Comparison of ENCODE assay signal across 14 cellular contexts in the genomic region with DNA sequence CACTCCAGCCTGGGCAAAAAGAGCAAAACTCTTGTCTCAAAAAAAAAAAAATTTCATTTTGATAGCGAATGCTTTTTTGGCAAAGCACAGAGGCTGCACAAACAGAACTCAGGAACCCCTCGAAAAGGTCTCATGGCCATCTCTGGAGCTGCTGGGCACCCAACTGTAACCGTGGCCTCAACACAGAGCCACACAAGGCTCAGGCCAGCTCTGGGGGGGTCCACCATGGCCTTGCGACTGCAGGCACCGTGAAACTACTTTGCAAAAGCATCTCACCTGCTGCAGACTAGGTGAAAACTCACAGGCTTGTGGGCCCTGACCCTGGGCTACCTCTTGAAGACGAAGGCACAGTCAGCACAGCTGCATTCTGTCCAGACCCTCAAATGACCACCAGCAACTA. TPM values are rescaled to one million over a fixed set of nuclear protein-coding genes. Genes with fewer than 3 reads are reported as not detected.
DNase-seq lines count a peak whose midpoint lies in the region; ATAC-seq and TF ChIP-seq lines count a peak whose summit lies in the region.
"Had no signal": no experiment of that assay in that cellular context is flagged by ENCODE, and none has a peak within 500 bp of the region (broad histone marks: within the 10 kb centered on the region; RNA-seq: fewer than 3 reads in every experiment).

No MANE protein-coding gene starts in this region.

- H3K4me3 Mint-ChIP-seq in progenitor cell of endocrine pancreas (ENCODE audit: low read depth): no peak overlapping the region

- no peaks in the 10 kb centered on the region for H3K36me3 Mint-ChIP-seq in progenitor cell of endocrine pancreas (ENCODE audit: insufficient read depth)

- no peaks in the 10 kb centered on the region for H3K27me3 Mint-ChIP-seq in progenitor cell of endocrine pancreas
- H3K27me3 Mint-ChIP-seq: CD8-positive, alpha-beta memory T cell had no signal

- H3K9me3 ChIP-seq in right cardiac atrium (ENCODE audit: control insufficient read depth, low read length) (no peaks in the 10 kb centered on the region), right atrium auricular region (no peaks in the 10 kb centered on the region), esophagus (ENCODE audit: control insufficient read depth in 2 of 2, insufficient read depth in 1 of 2, low read depth in 1 of 2, low read length in 1 of 2) (no peaks in the 10 kb centered on the region)
- H3K9me3 ChIP-seq: BLaER1 had no signal

- no peaks in the 10 kb centered on the region for H3K27me3 ChIP-seq in right cardiac atrium (ENCODE audit: control insufficient read depth, insufficient read depth)
- no peaks in the 10 kb centered on the region for H3K27me3 ChIP-seq in right atrium auricular region
- H3K27me3 ChIP-seq in esophagus (ENCODE audit: control insufficient read depth in 1 of 2, insufficient read depth in 2 of 2, low read length in 2 of 2): no peaks in the 10 kb centered on the region
- H3K27me3 ChIP-seq: BLaER1 had no signal

- H3K36me3 ChIP-seq in right atrium auricular region (peaks cover 15% of the 10 kb centered on the region), esophagus (ENCODE audit: control insufficient read depth in 2 of 2, insufficient read depth in 2 of 2, low read length in 1 of 2) (peaks cover 0 to 10% of the 10 kb centered on the region in 2 donors)

- H3K4me1 Mint-ChIP-seq in progenitor cell of endocrine pancreas (ENCODE audit: low read depth): no peaks in the 10 kb centered on the region

- no peak overlapping the region for H3K4me3 ChIP-seq in right cardiac atrium (ENCODE audit: low read length)
- no peak overlapping the region for H3K4me3 ChIP-seq in right atrium auricular region
- no peak overlapping the region for H3K4me3 ChIP-seq in esophagus (ENCODE audit: low read depth in 1 of 2, low read length in 2 of 2)
- H3K4me3 ChIP-seq: BLaER1 had no signal

- TF ChIP-seq POLR2A in erythroblast (IDR thresholded peaks at IDR 0.05; ENCODE audit: low read length): no peak

- ATAC-seq in right cardiac atrium: no peak

- DNase-seq in right cardiac atrium (peak in 2 of 3 donors; percentile 4 to 9), right atrium auricular region (ENCODE audit: low spot score) (no peak), progenitor cell of endocrine pancreas (ENCODE audit: low spot score, unreplicated experiment) (no peak), SW480 (ENCODE audit: low spot score) (no peak), erythroblast (lab: John Stamatoyannopoulos, UW) (no peak)
- no peak for DNase-seq in central memory CD4-positive, alpha-beta T cell
- DNase-seq: 8988T; AML-193; CD8-positive, alpha-beta memory T cell; DMS53; GF-D8 had no signal

- H3K4me1 ChIP-seq in right cardiac atrium (ENCODE audit: control insufficient read depth, insufficient read depth, low read length): no peaks in the 10 kb centered on the region
- peaks cover 0 to 10% of the 10 kb centered on the region in 2 donors for H3K4me1 ChIP-seq in right atrium auricular region
- peaks cover 0 to 14% of the 10 kb centered on the region in 2 donors for H3K4me1 ChIP-seq in esophagus (ENCODE audit: control insufficient read depth in 2 of 2, insufficient read depth in 2 of 2, low read length in 1 of 2)

- TF ChIP-seq CTCF in right atrium auricular region (IDR thresholded peaks at IDR 0.05): no peak
- TF ChIP-seq CTCF in progenitor cell of endocrine pancreas (IDR thresholded peaks at IDR 0.05; ENCODE audit: unreplicated experiment): no peak

- H3K9me3 Mint-ChIP-seq in progenitor cell of endocrine pancreas (ENCODE audit: low read depth): no peaks in the 10 kb centered on the region
- H3K9me3 Mint-ChIP-seq: CD8-positive, alpha-beta memory T cell had no signal

- intact Hi-C loops in right cardiac atrium (cut with DNase I): no loop called here

- 86% methylated on average over 6 of the region's 6 CpGs for WGBS in right cardiac atrium
- 86 to 89% methylated on average over 6 of the region's 6 CpGs for WGBS in esophagus, 2 donors

- H3K27ac Mint-ChIP-seq in progenitor cell of endocrine pancreas: peak overlapping the region; percentile 37
- H3K27ac Mint-ChIP-seq: CD8-positive, alpha-beta memory T cell had no signal

- H3K27ac ChIP-seq in right cardiac atrium (ENCODE audit: low read length): no peak overlapping the region
- H3K27ac ChIP-seq in right atrium auricular region: no peak overlapping the region
- H3K27ac ChIP-seq in esophagus (ENCODE audit: low read depth in 2 of 2, low read length in 1 of 2): peak overlapping the region; percentile 27 to 72
- H3K27ac ChIP-seq: BLaER1, HL-60 had no signal

RNA-seq across cellular contexts. Expression of a gene that starts 16.1 kb away (rescaled TPM):
- total RNA-seq in right cardiac atrium (1 to 10 TPM; 7.3 to 9.3 (median 7.9) TPM), right atrium auricular region (1 to 10 TPM; 1.4 to 2.8 TPM), progenitor cell of endocrine pancreas (5.1 and 6.6 TPM in 2 replicates)
- polyA plus RNA-seq in right cardiac atrium (10.4 TPM), esophagus (1 to 10 TPM; 2.1 to 3.1 TPM)
- polyA plus RNA-seq: CD8-positive, alpha-beta memory T cell had no signal

RNA-seq across cellular contexts. Expression of a gene that starts 18.2 kb away (rescaled TPM):
- 100 to 1,000 TPM; 112 to 115 (median 113) TPM for total RNA-seq in right cardiac atrium
- 130 TPM for polyA plus RNA-seq in right cardiac atrium
- 100 to 1,000 TPM in 1 of 2 donors, 10 to 100 TPM in 1; 98.3 to 121 TPM for total RNA-seq in right atrium auricular region
- polyA plus RNA-seq in esophagus: 10 to 100 TPM; 67.7 to 91.4 TPM
- 114 and 118 TPM in 2 replicates for total RNA-seq in progenitor cell of endocrine pancreas

RNA-seq across cellular contexts. Expression of a gene that starts 43.4 kb away (rescaled TPM):
- total RNA-seq in right cardiac atrium: under 1 TPM; 0.47 to 0.97 (median 0.80) TPM
- polyA plus RNA-seq in right cardiac atrium: 0.68 TPM
- total RNA-seq in right atrium auricular region: 1 to 10 TPM; 2.5 to 2.7 TPM
- 1 to 10 TPM; 7.5 to 8.3 TPM for polyA plus RNA-seq in esophagus
- 2.7 and 4.2 TPM in 2 replicates for total RNA-seq in progenitor cell of endocrine pancreas

RNA-seq across cellular contexts. Expression of a gene that starts 44.5 kb away (rescaled TPM):
- 10 to 100 TPM; 13.6 to 20.1 (median 15.7) TPM for total RNA-seq in right cardiac atrium
- polyA plus RNA-seq in right cardiac atrium: 16.7 TPM
- 10 to 100 TPM; 15.6 to 18.6 TPM for total RNA-seq in right atrium auricular region
- 10 to 100 TPM; 25.4 to 26.1 TPM for polyA plus RNA-seq in esophagus
- total RNA-seq in progenitor cell of endocrine pancreas: 37.4 and 38.8 TPM in 2 replicates

RNA-seq across cellular contexts. Expression of a gene that starts 58.8 kb away (rescaled TPM):
- 10 to 100 TPM; 49.5 to 77.8 (median 65.5) TPM for total RNA-seq in right cardiac atrium
- 52.5 TPM for polyA plus RNA-seq in right cardiac atrium
- total RNA-seq in right atrium auricular region: 10 to 100 TPM; 42.4 to 45.6 TPM
- polyA plus RNA-seq in esophagus: 100 to 1,000 TPM in 1 of 2 donors, 10 to 100 TPM in 1; 89.9 to 153 TPM
- total RNA-seq in progenitor cell of endocrine pancreas: 132 and 144 TPM in 2 replicates

Comparison
In these comparisons a context has a peak if more than half of its experiments do, and no peak if none do; other contexts are left out.
1. DNase-seq: peak in right cardiac atrium (2 of 3); none in right atrium auricular region (single experiment), progenitor cell of endocrine pancreas (single experiment), central memory CD4-positive, alpha-beta T cell (single experiment), SW480 (single experiment) and erythroblast (0 of 2).
2. H3K27ac ChIP-seq: peak in esophagus (2 of 2); none in right cardiac atrium (single experiment) and right atrium auricular region (0 of 2).